ENCODE assay signal across 1 cellular context in the genomic region with DNA sequence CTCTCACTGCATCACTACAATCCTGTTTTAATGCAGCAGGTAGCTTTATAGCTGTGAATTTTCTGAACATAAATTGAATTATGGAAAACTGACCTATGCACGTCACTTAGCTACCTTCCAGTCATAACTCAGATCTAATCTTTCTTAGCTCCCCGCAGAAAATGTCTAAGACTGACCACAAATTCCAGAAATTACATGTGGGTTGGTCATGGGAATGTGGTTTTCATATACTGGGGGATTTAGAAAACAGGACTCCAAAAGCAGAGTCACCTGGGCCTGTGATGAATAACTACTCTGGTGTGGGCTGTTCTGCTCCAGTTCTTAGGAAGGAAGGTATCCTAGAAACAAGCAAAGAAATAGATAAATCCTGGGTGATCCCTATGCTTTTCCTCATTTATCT.
TF ChIP-seq lines count a peak whose summit lies in the region.

No MANE protein-coding gene starts in this region.

TF ChIP-seq in SK-N-SH treated with all-trans-retinoic acid at 6 μM for 48 hours, 23 proteins besides CTCF, POLR2A, EP300 and RAD21 (continued from another document):
- TF ChIP-seq, protein P1, sequence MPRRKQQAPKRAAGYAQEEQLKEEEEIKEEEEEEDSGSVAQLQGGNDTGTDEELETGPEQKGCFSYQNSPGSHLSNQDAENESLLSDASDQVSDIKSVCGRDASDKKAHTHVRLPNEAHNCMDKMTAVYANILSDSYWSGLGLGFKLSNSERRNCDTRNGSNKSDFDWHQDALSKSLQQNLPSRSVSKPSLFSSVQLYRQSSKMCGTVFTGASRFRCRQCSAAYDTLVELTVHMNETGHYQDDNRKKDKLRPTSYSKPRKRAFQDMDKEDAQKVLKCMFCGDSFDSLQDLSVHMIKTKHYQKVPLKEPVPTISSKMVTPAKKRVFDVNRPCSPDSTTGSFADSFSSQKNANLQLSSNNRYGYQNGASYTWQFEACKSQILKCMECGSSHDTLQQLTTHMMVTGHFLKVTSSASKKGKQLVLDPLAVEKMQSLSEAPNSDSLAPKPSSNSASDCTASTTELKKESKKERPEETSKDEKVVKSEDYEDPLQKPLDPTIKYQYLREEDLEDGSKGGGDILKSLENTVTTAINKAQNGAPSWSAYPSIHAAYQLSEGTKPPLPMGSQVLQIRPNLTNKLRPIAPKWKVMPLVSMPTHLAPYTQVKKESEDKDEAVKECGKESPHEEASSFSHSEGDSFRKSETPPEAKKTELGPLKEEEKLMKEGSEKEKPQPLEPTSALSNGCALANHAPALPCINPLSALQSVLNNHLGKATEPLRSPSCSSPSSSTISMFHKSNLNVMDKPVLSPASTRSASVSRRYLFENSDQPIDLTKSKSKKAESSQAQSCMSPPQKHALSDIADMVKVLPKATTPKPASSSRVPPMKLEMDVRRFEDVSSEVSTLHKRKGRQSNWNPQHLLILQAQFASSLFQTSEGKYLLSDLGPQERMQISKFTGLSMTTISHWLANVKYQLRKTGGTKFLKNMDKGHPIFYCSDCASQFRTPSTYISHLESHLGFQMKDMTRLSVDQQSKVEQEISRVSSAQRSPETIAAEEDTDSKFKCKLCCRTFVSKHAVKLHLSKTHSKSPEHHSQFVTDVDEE (CRISPR knock-in tag; IDR thresholded peaks at IDR 0.05) = no peak
- TF ChIP-seq PPARA (CRISPR knock-in tag; IDR thresholded peaks at IDR 0.05; ENCODE audit: borderline replicate concordance) = no peak
TF ChIP-seq in SK-N-SH treated with all-trans-retinoic acid at 6 μM for 48 hours: peak in this region for 3.
